1 cellular context compared by ENCODE assay signal in genomic region chr20:53591941-53592441, GRCh38.
TF ChIP-seq lines count a peak whose summit lies in the region.

No MANE protein-coding gene starts in this region.

TF ChIP-seq in HepG2, 621 proteins besides CTCF, POLR2A, EP300 and RAD21:
- TF ChIP-seq, protein P1, sequence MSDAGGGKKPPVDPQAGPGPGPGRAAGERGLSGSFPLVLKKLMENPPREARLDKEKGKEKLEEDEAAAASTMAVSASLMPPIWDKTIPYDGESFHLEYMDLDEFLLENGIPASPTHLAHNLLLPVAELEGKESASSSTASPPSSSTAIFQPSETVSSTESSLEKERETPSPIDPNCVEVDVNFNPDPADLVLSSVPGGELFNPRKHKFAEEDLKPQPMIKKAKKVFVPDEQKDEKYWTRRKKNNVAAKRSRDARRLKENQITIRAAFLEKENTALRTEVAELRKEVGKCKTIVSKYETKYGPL (CRISPR knock-in tag; IDR thresholded peaks at IDR 0.05), result 0 out of 2 replicates have a peak, but pooled peaks have one; percentile 44
- peak; percentile 33 for TF ChIP-seq ZNF430 (CRISPR knock-in tag; IDR thresholded peaks at IDR 0.05)
- TF ChIP-seq TBX2 (CRISPR knock-in tag; IDR thresholded peaks at IDR 0.05; ENCODE audit: borderline replicate concordance), result peak; percentile 54
- TF ChIP-seq ELF4 (CRISPR knock-in tag; IDR thresholded peaks at IDR 0.05; ENCODE audit: borderline replicate concordance), result peak; percentile 69; the same call in 1 of the 2 replicates
- TF ChIP-seq GATAD2A (CRISPR knock-in tag; IDR thresholded peaks at IDR 0.05), result peak; percentile 33; the same call in 1 of the 2 replicates
- 0 out of 4 replicates have a peak, but pooled peaks of 1 of the 2 experiments have one; percentile 21 for TF ChIP-seq KLF16 (CRISPR knock-in tag; IDR thresholded peaks at IDR 0.05)
- TF ChIP-seq ZNF558 (CRISPR knock-in tag; IDR thresholded peaks at IDR 0.05; ENCODE audit: borderline replicate concordance), result 0 out of 2 replicates have a peak, but pooled peaks have one; percentile 14
- peak; percentile 4; the same call in 1 of the 2 replicates for TF ChIP-seq NCOA2 (CRISPR knock-in tag; IDR thresholded peaks at IDR 0.05)
- peak; percentile 45; the same call in 1 of the 2 replicates for TF ChIP-seq AKAP8 (CRISPR knock-in tag; IDR thresholded peaks at IDR 0.05)
- 0 out of 2 replicates have a peak, but pooled peaks have one; percentile 37 for TF ChIP-seq MLLT10 (CRISPR knock-in tag; IDR thresholded peaks at IDR 0.05)
- TF ChIP-seq AHDC1 (CRISPR knock-in tag; IDR thresholded peaks at IDR 0.05; ENCODE audit: borderline replicate concordance), result peak; percentile 14; the same call in 1 of the 2 replicates
- TF ChIP-seq, protein P2, sequence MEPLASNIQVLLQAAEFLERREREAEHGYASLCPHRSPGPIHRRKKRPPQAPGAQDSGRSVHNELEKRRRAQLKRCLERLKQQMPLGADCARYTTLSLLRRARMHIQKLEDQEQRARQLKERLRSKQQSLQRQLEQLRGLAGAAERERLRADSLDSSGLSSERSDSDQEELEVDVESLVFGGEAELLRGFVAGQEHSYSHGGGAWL (CRISPR knock-in tag; IDR thresholded peaks at IDR 0.05), result 0 out of 2 replicates have a peak, but pooled peaks have one; percentile 3
- TF ChIP-seq SAP130 (CRISPR knock-in tag; IDR thresholded peaks at IDR 0.05; ENCODE audit: low read depth), result peak; percentile 15
- TF ChIP-seq ZC3H13 (CRISPR knock-in tag; IDR thresholded peaks at IDR 0.05), result 0 out of 2 replicates have a peak, but pooled peaks have one; percentile 1
- 0 out of 2 replicates have a peak, but pooled peaks have one; percentile 50 for TF ChIP-seq ZNF605 (CRISPR knock-in tag; IDR thresholded peaks at IDR 0.05)
